In the genomic region with DNA sequence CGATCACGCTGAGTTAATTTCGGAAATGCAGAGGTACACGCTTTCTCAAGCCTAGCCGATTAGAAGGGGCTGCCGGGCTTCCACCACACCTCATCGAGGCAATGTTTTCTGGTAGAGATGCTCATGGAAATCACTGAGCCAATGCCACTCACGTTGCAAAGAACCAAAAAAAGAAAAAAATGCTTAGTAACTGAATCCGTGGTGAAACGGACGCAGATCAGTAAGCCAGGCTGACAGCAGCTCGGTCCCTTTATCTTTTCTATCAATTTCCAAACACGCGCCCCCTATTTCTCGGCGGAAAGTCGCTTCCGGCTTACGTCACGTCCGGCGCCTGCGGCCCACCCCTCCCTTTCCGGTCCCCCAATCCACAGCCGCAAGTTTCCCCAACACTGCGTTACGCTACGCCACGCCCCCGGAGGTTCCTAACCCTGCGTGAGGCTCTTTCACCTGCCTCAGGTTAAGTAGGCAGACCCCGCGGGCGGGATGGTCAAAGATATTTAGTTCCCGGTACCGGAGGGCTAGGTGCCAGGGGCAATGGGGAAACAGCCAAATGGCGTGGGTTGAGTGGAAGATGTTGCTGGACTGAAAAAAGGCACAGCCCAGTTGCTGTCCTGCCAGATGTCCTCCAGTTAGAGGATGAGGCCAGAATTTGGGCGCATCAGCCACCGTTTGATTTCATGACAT, we compare ENCODE assay signal across 8 cellular contexts. TPM values are rescaled to one million over a fixed set of nuclear protein-coding genes. Genes with fewer than 3 reads are reported as not detected.
A peak's percentile ranks its signal among the peaks of the same experiment; 100 is the strongest.
DNase-seq lines count a peak whose midpoint lies in the region; TF ChIP-seq lines count a peak whose summit lies in the region.

A gene with protein sequence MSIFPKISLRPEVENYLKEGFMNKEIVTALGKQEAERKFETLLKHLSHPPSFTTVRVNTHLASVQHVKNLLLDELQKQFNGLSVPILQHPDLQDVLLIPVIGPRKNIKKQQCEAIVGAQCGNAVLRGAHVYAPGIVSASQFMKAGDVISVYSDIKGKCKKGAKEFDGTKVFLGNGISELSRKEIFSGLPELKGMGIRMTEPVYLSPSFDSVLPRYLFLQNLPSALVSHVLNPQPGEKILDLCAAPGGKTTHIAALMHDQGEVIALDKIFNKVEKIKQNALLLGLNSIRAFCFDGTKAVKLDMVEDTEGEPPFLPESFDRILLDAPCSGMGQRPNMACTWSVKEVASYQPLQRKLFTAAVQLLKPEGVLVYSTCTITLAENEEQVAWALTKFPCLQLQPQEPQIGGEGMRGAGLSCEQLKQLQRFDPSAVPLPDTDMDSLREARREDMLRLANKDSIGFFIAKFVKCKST (minus strand): TSS at position 264 of the 684 bp plus-strand sequence. CDS start 384 bp downstream, outside the sequence.

- peak within 1 kb of the TSS; percentile 99 for H3K27ac Mint-ChIP-seq in neural crest cell (ENCODE audit: unreplicated experiment)

- H3K4me1 Mint-ChIP-seq in neural crest cell = peaks cover 42% of the 10 kb centered on the region

- no peaks in the 10 kb centered on the region for H3K9me3 ChIP-seq in subcutaneous abdominal adipose tissue (ENCODE audit: control insufficient read depth in 5 of 5, low read length in 5 of 5)

- H3K27me3 Mint-ChIP-seq in neural crest cell (ENCODE audit: low read depth) = no peaks in the 10 kb centered on the region

- H3K27me3 ChIP-seq in subcutaneous abdominal adipose tissue (ENCODE audit: control insufficient read depth in 5 of 5, insufficient read depth in 4 of 5, low read length in 5 of 5) = no peaks in the 10 kb centered on the region

- H3K4me3 ChIP-seq in foreskin fibroblast (ENCODE audit: low read depth in 1 of 2, low read length in 2 of 2) (peak within 1 kb of the TSS; percentile 77 to 88), subcutaneous abdominal adipose tissue (ENCODE audit: low read depth in 1 of 5, low read length in 5 of 5) (peak within 1 kb of the TSS; percentile 85 to 99 (median 90))

- H3K36me3 ChIP-seq in subcutaneous abdominal adipose tissue (ENCODE audit: control insufficient read depth in 5 of 5, insufficient read depth in 5 of 5, low read length in 5 of 5) = peaks cover 0 to 3% (median 0%) of the 10 kb centered on the region in 5 donors

- no peaks in the 10 kb centered on the region for H3K36me3 Mint-ChIP-seq in neural crest cell (ENCODE audit: low read depth)

- peak; percentile 92 for DNase-seq in ELR (ENCODE audit: low read depth)
- peak; percentile 68 for DNase-seq in GOT3 (lab: John Stamatoyannopoulos, UW)
- peak; percentile 90 for DNase-seq in LoVo (ENCODE audit: low spot score)
- peak; percentile 68 for DNase-seq in SHP77 treated with DMSO at 0.1 percent for 48 hours (lab: John Stamatoyannopoulos, UW)
- peak; percentile 82 for DNase-seq in activated gamma-delta T cell (lab: John Stamatoyannopoulos, UW)
- DNase-seq in foreskin fibroblast = peak; percentile 80 to 94
- DNase-seq in neural crest cell (ENCODE audit: low read depth, low spot score) = peak; percentile 80

- H3K4me1 ChIP-seq in subcutaneous abdominal adipose tissue (ENCODE audit: control insufficient read depth in 5 of 5, insufficient read depth in 5 of 5, low read length in 5 of 5) = peaks cover 0 to 26% (median 20%) of the 10 kb centered on the region in 5 donors

- TF ChIP-seq CTCF in foreskin fibroblast (IDR thresholded peaks at IDR 0.05; ENCODE audit: low read depth, low read length) (no peak), neural crest cell (conservative IDR thresholded peaks at IDR 0.05) (no peak)

- no peaks in the 10 kb centered on the region for H3K9me3 Mint-ChIP-seq in neural crest cell

- H3K4me3 Mint-ChIP-seq in neural crest cell = peak within 1 kb of the TSS; percentile 99

- peak within 1 kb of the TSS; percentile 29 to 95 (median 88) for H3K9ac ChIP-seq in subcutaneous abdominal adipose tissue (ENCODE audit: low read length in 5 of 5)

- H3K27ac ChIP-seq in subcutaneous abdominal adipose tissue (ENCODE audit: low read depth, low read length) = peak within 1 kb of the TSS; percentile 79

RNA-seq across cellular contexts. Expression of the gene that starts here (rescaled TPM):
- total RNA-seq in neural crest cell = 17.8 and 18.4 TPM in 2 replicates

Comparison
In these comparisons a context has a peak if more than half of its experiments do, and no peak if none do; other contexts are left out.
1. Peak in every context shown above with its lines: DNase-seq, H3K4me3 ChIP-seq and H3K27ac ChIP-seq.